In the genomic region with DNA sequence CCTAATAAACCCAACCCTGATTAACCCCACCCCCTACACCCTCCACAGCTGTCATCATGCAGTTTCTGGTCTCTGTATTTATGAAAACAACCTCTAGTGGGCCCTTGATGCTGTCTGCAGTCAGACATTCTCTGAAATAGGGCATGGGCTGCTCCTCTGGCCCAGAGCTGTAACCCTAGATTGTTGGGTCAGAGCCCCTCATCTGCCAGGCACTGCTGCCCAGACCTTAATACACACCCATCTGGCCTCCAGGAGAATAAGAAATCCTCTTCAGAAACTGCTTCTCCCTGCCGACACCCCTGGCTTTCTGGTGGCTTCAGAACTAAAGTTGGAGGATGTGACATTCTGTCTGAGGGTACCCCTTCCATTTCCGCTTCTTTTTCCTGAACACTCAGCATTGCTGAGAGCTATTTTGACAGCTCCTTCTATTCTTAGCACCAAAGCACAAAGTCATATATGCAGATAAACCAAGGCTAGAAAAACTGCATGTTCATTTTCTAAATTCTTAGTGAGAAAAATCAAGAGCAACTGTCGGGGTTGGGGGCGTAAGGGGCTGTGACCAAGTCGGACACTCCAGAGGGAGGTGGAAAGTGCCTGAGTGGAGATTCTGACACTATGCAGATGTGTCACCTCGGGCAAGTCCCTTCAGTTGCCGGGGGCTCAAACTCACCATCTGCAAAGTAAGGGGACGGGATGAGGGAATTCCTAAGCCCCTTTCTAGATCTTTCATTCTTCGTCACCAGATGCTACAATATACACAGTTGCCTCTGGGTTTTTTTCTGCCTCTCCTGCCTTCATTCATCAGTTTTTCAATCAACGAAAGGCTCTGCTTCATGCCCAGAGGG, we compare ENCODE assay signal across 9 cellular contexts. TPM values are rescaled to one million over a fixed set of nuclear protein-coding genes. Genes with fewer than 3 reads are reported as not detected.
DNase-seq lines count a peak whose midpoint lies in the region; ATAC-seq and TF ChIP-seq lines count a peak whose summit lies in the region.
"Had no signal": no experiment of that assay in that cellular context is flagged by ENCODE, and none has a peak within 500 bp of the region (broad histone marks: within the 10 kb centered on the region; RNA-seq: fewer than 3 reads in every experiment).

No MANE protein-coding gene starts in this region.

- H3K4me1 ChIP-seq in upper lobe of left lung = peaks cover 8 to 15% (median 9%) of the 10 kb centered on the region in 4 donors

- peaks cover 7% of the 10 kb centered on the region for H3K9me3 Mint-ChIP-seq in activated naive CD4-positive, alpha-beta T cell treated with anti-CD3 and anti-CD28 coated beads, Interleukin-2, amount 50 U/mL, for 24 hours

- H3K4me1 Mint-ChIP-seq in activated naive CD4-positive, alpha-beta T cell treated with anti-CD3 and anti-CD28 coated beads, Interleukin-2, amount 50 U/mL, for 24 hours = peaks cover 55% of the 10 kb centered on the region

- TF ChIP-seq POLR2A in upper lobe of left lung (IDR thresholded peaks at IDR 0.05) = no peak

- no peaks in the 10 kb centered on the region for H3K27me3 ChIP-seq in upper lobe of left lung

- peak overlapping the region; percentile 64 for H3K4me3 Mint-ChIP-seq in activated naive CD4-positive, alpha-beta T cell treated with anti-CD3 and anti-CD28 coated beads, Interleukin-2, amount 50 U/mL, for 24 hours

- H3K36me3 ChIP-seq in upper lobe of left lung = no peaks in the 10 kb centered on the region
- H3K36me3 ChIP-seq: thoracic aorta had no signal

- no peak overlapping the region for H3K4me3 ChIP-seq in upper lobe of left lung
- H3K4me3 ChIP-seq: thoracic aorta had no signal

- H3K27ac Mint-ChIP-seq in activated naive CD4-positive, alpha-beta T cell treated with anti-CD3 and anti-CD28 coated beads, Interleukin-2, amount 50 U/mL, for 24 hours = peak overlapping the region; percentile 90

- ATAC-seq in GM19025 (IDR thresholded peaks at IDR 0.05; ENCODE audit: low read depth, unreplicated experiment) (peak; percentile 39), HG03378 (IDR thresholded peaks at IDR 0.05; ENCODE audit: unreplicated experiment) (peak; percentile 40), upper lobe of left lung (ENCODE audit: low FRiP score in 2 of 2) (no peak)

- TF ChIP-seq CTCF in upper lobe of left lung (IDR thresholded peaks at IDR 0.05) = no peak

- peaks cover 14% of the 10 kb centered on the region for H3K36me3 Mint-ChIP-seq in activated naive CD4-positive, alpha-beta T cell treated with anti-CD3 and anti-CD28 coated beads, Interleukin-2, amount 50 U/mL, for 24 hours

- 62 to 64% methylated on average over 10 of the region's 10 CpGs for WGBS in upper lobe of left lung, 2 donors

- no peak overlapping the region for H3K27ac ChIP-seq in upper lobe of left lung

- H3K27me3 Mint-ChIP-seq in activated naive CD4-positive, alpha-beta T cell treated with anti-CD3 and anti-CD28 coated beads, Interleukin-2, amount 50 U/mL, for 24 hours = no peaks in the 10 kb centered on the region

- TF ChIP-seq EP300 in upper lobe of left lung (IDR thresholded peaks at IDR 0.05) = no peak

- no peaks in the 10 kb centered on the region for H3K9me3 ChIP-seq in upper lobe of left lung
- H3K9me3 ChIP-seq: thoracic aorta had no signal

- peak; percentile 32 to 61 for DNase-seq in stimulated activated CD4-positive, alpha-beta T cell treated with anti-CD3 and anti-CD28 coated beads, Interleukin-4, amount 100 ng/mL, for 48 hours (ENCODE audit: low read depth in 2 of 2)
- no peak for DNase-seq in DMS79 (lab: John Stamatoyannopoulos, UW)
- no peak for DNase-seq in upper lobe of left lung
- DNase-seq in DMS153 treated with DMSO at 0.1 percent for 48 hours (lab: John Stamatoyannopoulos, UW; ENCODE audit: unreplicated experiment) = no peak
- DNase-seq in NCI-H2171 treated with DMSO at 0.1 percent for 48 hours (lab: John Stamatoyannopoulos, UW) = no peak

RNA-seq across cellular contexts. Expression of gene SRSF7, which starts 28.7 kb away (rescaled TPM):
- 100 to 1,000 TPM in 4 of 6 donors, 10 to 100 TPM in 2; 44.2 to 260 (median 121) TPM for total RNA-seq in upper lobe of left lung

RNA-seq across cellular contexts. Expression of gene GEMIN6, which starts 55.5 kb away (rescaled TPM):
- total RNA-seq in upper lobe of left lung = 10 to 100 TPM in 1 of 6 donors, 1 to 10 TPM in 5; 3.1 to 10.3 (median 8.1) TPM

RNA-seq across cellular contexts. Expression of gene GALM, which starts 56.6 kb away (rescaled TPM):
- 10 to 100 TPM; 13.4 to 33.1 (median 26.3) TPM for total RNA-seq in upper lobe of left lung

Comparison
In these comparisons a context has a peak if more than half of its experiments do, and no peak if none do; other contexts are left out.
1. ATAC-seq: peak in GM19025 (single experiment) and HG03378 (single experiment); none in upper lobe of left lung (0 of 2).
2. DNase-seq: peak in stimulated activated CD4-positive, alpha-beta T cell treated with anti-CD3 and anti-CD28 coated beads, Interleukin-4, amount 100 ng/mL, for 48 hours (2 of 2); none in DMS79 (single experiment), upper lobe of left lung (0 of 2), DMS153 treated with DMSO at 0.1 percent for 48 hours (single experiment) and NCI-H2171 treated with DMSO at 0.1 percent for 48 hours (single experiment).